In the genomic region with DNA sequence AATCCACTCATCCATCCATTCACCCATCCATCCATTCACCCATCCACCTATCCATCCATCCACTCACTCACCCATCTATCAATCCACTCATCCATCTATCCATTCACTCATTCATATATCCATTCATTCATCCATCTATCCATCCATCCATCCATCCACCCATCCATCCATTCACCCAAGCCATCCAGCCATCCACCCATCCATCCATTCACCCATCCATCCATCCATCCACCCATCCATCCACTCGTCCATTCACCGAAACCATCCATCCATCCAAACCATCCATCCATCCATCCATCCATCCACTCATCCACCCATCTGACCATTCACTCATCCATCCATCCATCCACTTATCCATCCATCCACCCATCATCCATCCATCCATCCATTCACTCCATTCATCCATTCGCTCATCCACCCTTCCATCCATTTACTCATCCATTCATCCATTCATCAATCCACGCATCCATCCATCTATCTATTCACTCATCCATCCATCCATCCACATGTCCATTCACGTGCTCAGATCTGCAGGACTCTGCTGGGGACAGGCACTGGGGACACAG, we compare ENCODE assay signal across 1 cellular context.
TF ChIP-seq lines count a peak whose summit lies in the region.

No MANE protein-coding gene starts in this region.

TF ChIP-seq in IMR-90, 13 proteins besides CTCF, POLR2A, EP300 and RAD21:
- no peak for TF ChIP-seq FOS (IDR thresholded peaks at IDR 0.05; ENCODE audit: low read depth, low read length)
- no peak for TF ChIP-seq MAZ (IDR thresholded peaks at IDR 0.05; ENCODE audit: borderline replicate concordance, low read depth, low read length)
- no peak for TF ChIP-seq CEBPB (IDR thresholded peaks at IDR 0.05; ENCODE audit: low read depth, low read length)
- no peak for TF ChIP-seq RFX5 (IDR thresholded peaks at IDR 0.05; ENCODE audit: low read depth, low read length)
- no peak for TF ChIP-seq SMC3 (IDR thresholded peaks at IDR 0.05; ENCODE audit: low read depth, low read length)
- TF ChIP-seq BHLHE40 (IDR thresholded peaks at IDR 0.05; ENCODE audit: low read depth, low read length): no peak
- no peak for TF ChIP-seq RCOR1 (IDR thresholded peaks at IDR 0.05; ENCODE audit: insufficient replicate concordance, low read length)
- TF ChIP-seq MAFK (IDR thresholded peaks at IDR 0.05; ENCODE audit: low read depth, low read length): no peak
- no peak for TF ChIP-seq CHD1 (IDR thresholded peaks at IDR 0.05; ENCODE audit: low read depth, low read length)
- TF ChIP-seq, protein P1, sequence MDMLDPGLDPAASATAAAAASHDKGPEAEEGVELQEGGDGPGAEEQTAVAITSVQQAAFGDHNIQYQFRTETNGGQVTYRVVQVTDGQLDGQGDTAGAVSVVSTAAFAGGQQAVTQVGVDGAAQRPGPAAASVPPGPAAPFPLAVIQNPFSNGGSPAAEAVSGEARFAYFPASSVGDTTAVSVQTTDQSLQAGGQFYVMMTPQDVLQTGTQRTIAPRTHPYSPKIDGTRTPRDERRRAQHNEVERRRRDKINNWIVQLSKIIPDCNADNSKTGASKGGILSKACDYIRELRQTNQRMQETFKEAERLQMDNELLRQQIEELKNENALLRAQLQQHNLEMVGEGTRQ (IDR thresholded peaks at IDR 0.05; ENCODE audit: low read depth, low read length): no peak
- TF ChIP-seq, protein P2, sequence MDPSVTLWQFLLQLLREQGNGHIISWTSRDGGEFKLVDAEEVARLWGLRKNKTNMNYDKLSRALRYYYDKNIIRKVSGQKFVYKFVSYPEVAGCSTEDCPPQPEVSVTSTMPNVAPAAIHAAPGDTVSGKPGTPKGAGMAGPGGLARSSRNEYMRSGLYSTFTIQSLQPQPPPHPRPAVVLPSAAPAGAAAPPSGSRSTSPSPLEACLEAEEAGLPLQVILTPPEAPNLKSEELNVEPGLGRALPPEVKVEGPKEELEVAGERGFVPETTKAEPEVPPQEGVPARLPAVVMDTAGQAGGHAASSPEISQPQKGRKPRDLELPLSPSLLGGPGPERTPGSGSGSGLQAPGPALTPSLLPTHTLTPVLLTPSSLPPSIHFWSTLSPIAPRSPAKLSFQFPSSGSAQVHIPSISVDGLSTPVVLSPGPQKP (IDR thresholded peaks at IDR 0.05; ENCODE audit: borderline replicate concordance, low read depth, low read length): no peak
- no peak for TF ChIP-seq MXI1 (IDR thresholded peaks at IDR 0.05; ENCODE audit: borderline replicate concordance, low read depth, low read length)
